ENCODE assay signal across 8 cellular contexts in genomic region chr17:73196500-73196899, GRCh38. TPM values are rescaled to one million over a fixed set of nuclear protein-coding genes. Genes with fewer than 3 reads are reported as not detected.
DNase-seq lines count a peak whose midpoint lies in the region; ATAC-seq and TF ChIP-seq lines count a peak whose summit lies in the region.

No MANE protein-coding gene starts in this region.

- no peaks in the 10 kb centered on the region for H3K27me3 Mint-ChIP-seq in stimulated activated naive CD8-positive, alpha-beta T cell treated with anti-CD3 and anti-CD28 coated beads, Interleukin-15, Interleukin-2, amounts not matched to agents 100 ng/mL and 50 ng/mL, for 24 hours

- no peaks in the 10 kb centered on the region for H3K9me3 Mint-ChIP-seq in stimulated activated naive CD8-positive, alpha-beta T cell treated with anti-CD3 and anti-CD28 coated beads, Interleukin-15, Interleukin-2, amounts not matched to agents 100 ng/mL and 50 ng/mL, for 24 hours

- H3K4me3 Mint-ChIP-seq in stimulated activated naive CD8-positive, alpha-beta T cell treated with anti-CD3 and anti-CD28 coated beads, Interleukin-15, Interleukin-2, amounts not matched to agents 100 ng/mL and 50 ng/mL, for 24 hours: no peak overlapping the region

- peaks cover 19% of the 10 kb centered on the region for H3K4me1 Mint-ChIP-seq in stimulated activated naive CD8-positive, alpha-beta T cell treated with anti-CD3 and anti-CD28 coated beads, Interleukin-15, Interleukin-2, amounts not matched to agents 100 ng/mL and 50 ng/mL, for 24 hours (ENCODE audit: low read depth)

- no peak for ATAC-seq in stimulated activated naive CD8-positive, alpha-beta T cell treated with anti-CD3 and anti-CD28 coated beads, Interleukin-15, Interleukin-2, amounts not matched to agents 100 U/mL and 50 U/mL, for 24 hours
- peak; percentile 58 for ATAC-seq in left colon
- no peak for ATAC-seq in aorta (ENCODE audit: low FRiP score)
- ATAC-seq in GM19463 (IDR thresholded peaks at IDR 0.05; ENCODE audit: unreplicated experiment): no peak
- ATAC-seq in HG03039 (IDR thresholded peaks at IDR 0.05; ENCODE audit: unreplicated experiment): no peak

- no peak overlapping the region for H3K4me3 ChIP-seq in astrocyte of the spinal cord (ENCODE audit: low read depth, low read length)
- H3K4me3 ChIP-seq in aorta (ENCODE audit: low read length in 2 of 2): no peak overlapping the region

- peak overlapping the region; percentile 20 for H3K27ac Mint-ChIP-seq in stimulated activated naive CD8-positive, alpha-beta T cell treated with anti-CD3 and anti-CD28 coated beads, Interleukin-15, Interleukin-2, amounts not matched to agents 100 ng/mL and 50 ng/mL, for 24 hours

- no peak for DNase-seq in stimulated activated naive CD8-positive, alpha-beta T cell treated with anti-CD3 and anti-CD28 coated beads, Interleukin-15, Interleukin-2, amounts not matched to agents 100 U/mL and 50 U/mL, for 24 hours
- DNase-seq in astrocyte of the spinal cord (ENCODE audit: low read depth, low spot score) (peak; percentile 42), left colon (peak; percentile 74 to 79), aorta (peak; percentile 50 to 78), foreskin melanocyte (no peak)

- no peaks in the 10 kb centered on the region for H3K9me3 ChIP-seq in aorta (ENCODE audit: control insufficient read depth, low read length)

- H3K27ac ChIP-seq in aorta (ENCODE audit: low read depth in 1 of 2, low read length in 2 of 2): no peak overlapping the region

- peaks cover 0 to 3% of the 10 kb centered on the region in 2 donors for H3K4me1 ChIP-seq in aorta (ENCODE audit: control insufficient read depth in 1 of 2, insufficient read depth in 2 of 2, low read length in 2 of 2)

- H3K36me3 ChIP-seq in aorta (ENCODE audit: control insufficient read depth in 1 of 2, insufficient read depth in 2 of 2, low read length in 1 of 2): peaks cover 11 to 14% of the 10 kb centered on the region in 2 donors

- intact Hi-C loops in left colon (cut with DNase I, micrococcal nuclease): no loop called here
- intact Hi-C loops in aorta (cut with DNase I): no loop called here

- WGBS in aorta, 2 donors: 63 to 70% methylated on average over 13 of the region's 13 CpGs

- H3K27me3 ChIP-seq in aorta (ENCODE audit: control insufficient read depth in 1 of 2, insufficient read depth in 2 of 2, low read length in 1 of 2): no peaks in the 10 kb centered on the region

- peak; percentile 52 for TF ChIP-seq CTCF in astrocyte of the spinal cord (IDR thresholded peaks at IDR 0.05; ENCODE audit: low read depth, low read length)

- peaks cover 49% of the 10 kb centered on the region for H3K36me3 Mint-ChIP-seq in stimulated activated naive CD8-positive, alpha-beta T cell treated with anti-CD3 and anti-CD28 coated beads, Interleukin-15, Interleukin-2, amounts not matched to agents 100 ng/mL and 50 ng/mL, for 24 hours (ENCODE audit: low read depth)

- in situ Hi-C loops in astrocyte of the spinal cord (cut with HindIII; ENCODE audit: low sequenced_read_pairs): no loop called here

RNA-seq across cellular contexts. Expression of gene COG1, which starts 3.6 kb away (rescaled TPM):
- total RNA-seq in left colon (10 to 100 TPM; 46.4 to 59.6 TPM), aorta (10 to 100 TPM; 36.0 to 43.4 TPM)
- polyA plus RNA-seq in aorta: 10 to 100 TPM in 1 of 2 donors, 1 to 10 TPM in 1; 7.9 to 22.5 TPM

RNA-seq across cellular contexts. Expression of gene SSTR2, which starts 31.7 kb away (rescaled TPM):
- total RNA-seq in left colon: under 1 TPM; 0.58 to 0.75 TPM
- total RNA-seq in aorta: 1 to 10 TPM; 2.0 to 3.0 TPM
- polyA plus RNA-seq in aorta: under 1 TPM; 0.13 to 0.26 TPM

Comparison
In these comparisons a context has a peak if more than half of its experiments do, and no peak if none do; other contexts are left out.
1. DNase-seq: peak in astrocyte of the spinal cord (single experiment), left colon (2 of 2) and aorta (2 of 2); none in stimulated activated naive CD8-positive, alpha-beta T cell treated with anti-CD3 and anti-CD28 coated beads, Interleukin-15, Interleukin-2, amounts not matched to agents 100 U/mL and 50 U/mL, for 24 hours (single experiment) and foreskin melanocyte (single experiment).